In the genomic region with DNA sequence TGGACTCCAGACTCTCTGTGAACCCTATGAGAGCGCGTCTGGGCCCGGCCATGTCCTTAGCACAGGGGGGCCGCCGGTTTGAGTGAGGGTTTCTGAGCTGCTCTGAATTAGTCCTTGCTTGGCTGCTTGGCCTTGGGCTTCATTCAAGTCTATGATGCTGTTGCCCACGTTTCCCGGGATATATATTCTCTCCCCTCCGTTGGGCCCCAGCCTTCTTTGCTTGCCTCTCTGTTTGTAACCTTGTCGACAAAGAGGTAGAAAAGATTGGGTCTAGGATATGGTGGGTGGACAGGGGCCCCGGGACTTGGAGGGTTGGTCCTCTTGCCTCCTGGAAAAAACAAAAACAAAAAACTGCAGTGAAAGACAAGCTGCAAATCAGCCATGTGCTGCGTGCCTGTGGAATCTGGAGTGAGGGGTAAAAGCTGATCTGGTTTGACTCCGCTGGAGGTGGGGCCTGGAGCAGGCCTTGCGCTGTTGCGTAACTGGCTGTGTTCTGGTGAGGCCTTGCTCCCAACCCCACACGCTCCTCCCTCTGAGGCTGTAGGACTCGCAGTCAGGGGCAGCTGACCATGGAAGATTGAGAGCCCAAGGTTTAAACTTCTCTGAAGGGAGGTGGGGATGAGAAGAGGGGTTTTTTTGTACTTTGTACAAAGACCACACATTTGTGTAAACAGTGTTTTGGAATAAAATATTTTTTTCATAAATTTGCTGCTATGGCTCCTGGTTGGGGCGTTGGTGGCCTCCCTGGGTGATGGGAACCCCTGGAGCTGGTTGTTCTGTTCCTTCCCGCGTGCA, we compare ENCODE assay signal across 9 cellular contexts. TPM values are rescaled to one million over a fixed set of nuclear protein-coding genes. Genes with fewer than 3 reads are reported as not detected.
A peak's percentile ranks its signal among the peaks of the same experiment; 100 is the strongest.
DNase-seq lines count a peak whose midpoint lies in the region; ATAC-seq, FAIRE-seq and TF ChIP-seq lines count a peak whose summit lies in the region.
"Had no signal": no experiment of that assay in that cellular context is flagged by ENCODE, and none has a peak within 500 bp of the region (broad histone marks: within the 10 kb centered on the region; RNA-seq: fewer than 3 reads in every experiment).

No MANE protein-coding gene starts in this region.

- H3K27ac ChIP-seq in ACC112 (ENCODE audit: low read depth, low read length) (peak overlapping the region; percentile 3; the same call in 1 of the 2 replicates), neural cell (ENCODE audit: low read length) (no peak overlapping the region)
- H3K27ac ChIP-seq: epithelial cell of prostate had no signal

- H3K4me3 ChIP-seq in ACC112 (ENCODE audit: low read depth, low read length): no peak overlapping the region
- no peak overlapping the region for H3K4me3 ChIP-seq in fibroblast of pulmonary artery (replicated peaks; ENCODE audit: low read depth, low read length)
- H3K4me3 ChIP-seq in neural cell (ENCODE audit: low read length): no peak overlapping the region

- H3K36me3 ChIP-seq in ACC112 (ENCODE audit: insufficient read depth, low read length): no peaks in the 10 kb centered on the region
- H3K36me3 ChIP-seq in neural cell (ENCODE audit: insufficient read depth, low read length): no peaks in the 10 kb centered on the region

- no peak overlapping the region for H3K4me2 ChIP-seq in neural cell (ENCODE audit: low read length)

- TF ChIP-seq EP300 in neural cell (conservative IDR thresholded peaks at IDR 0.05; ENCODE audit: poor library complexity, severe bottlenecking): no peak

- H2AFZ ChIP-seq in ACC112 (ENCODE audit: low read length, unreplicated experiment): no peak overlapping the region
- no peak overlapping the region for H2AFZ ChIP-seq in neural cell (ENCODE audit: low read depth, low read length)

- no peaks in the 10 kb centered on the region for H4K20me1 ChIP-seq in neural cell (ENCODE audit: insufficient read depth)

- TF ChIP-seq CTCF in fibroblast of pulmonary artery (IDR thresholded peaks at IDR 0.05; ENCODE audit: low read length, missing control alignments) (no peak), neural cell (IDR thresholded peaks at IDR 0.05; ENCODE audit: poor library complexity, severe bottlenecking) (no peak)

- no peak for TF ChIP-seq RAD21 in neural cell (conservative IDR thresholded peaks at IDR 0.05)

- H3K4me1 ChIP-seq in ACC112 (ENCODE audit: control insufficient read depth, insufficient read depth, low read length, unreplicated experiment): peaks cover 14% of the 10 kb centered on the region

- ATAC-seq in GM19455 (IDR thresholded peaks at IDR 0.05; ENCODE audit: unreplicated experiment): no peak

- peak overlapping the region; percentile 29 for H3K9ac ChIP-seq in neural cell (ENCODE audit: low read length)

- no peaks in the 10 kb centered on the region for H3K79me2 ChIP-seq in ACC112 (ENCODE audit: control insufficient read depth, insufficient read depth, low read length, unreplicated experiment)
- no peaks in the 10 kb centered on the region for H3K79me2 ChIP-seq in neural cell (replicated peaks; ENCODE audit: insufficient read depth, low read length)

- DNase-seq in HCEC 1CT (peak; percentile 92), fibroblast of pulmonary artery (ENCODE audit: low read depth) (peak; percentile 96), NK-92 (lab: John Stamatoyannopoulos, UW; ENCODE audit: unreplicated experiment) (no peak), RCC 7860 (ENCODE audit: low spot score) (no peak)

- H3K27me3 ChIP-seq in ACC112 (ENCODE audit: insufficient read depth, low read length): no peaks in the 10 kb centered on the region
- H3K27me3 ChIP-seq in neural cell (ENCODE audit: insufficient read depth, low read depth, low read length): no peaks in the 10 kb centered on the region

- H3F3A ChIP-seq in neural cell (ENCODE audit: insufficient read depth, low read length, poor library complexity, severe bottlenecking): no peaks in the 10 kb centered on the region

- FAIRE-seq in TTC549 (lab: Jason Lieb, UNC): peak; percentile 43
- FAIRE-seq in RCC 7860 (lab: Jason Lieb, UNC): no peak

- H3K9me3 ChIP-seq in neural cell (ENCODE audit: low read length): no peaks in the 10 kb centered on the region

- no peaks in the 10 kb centered on the region for H3K9me2 ChIP-seq in neural cell (ENCODE audit: insufficient read depth, low read length)

TF ChIP-seq in neural cell, 6 proteins besides CTCF, POLR2A, EP300 and RAD21:
- TF ChIP-seq, protein P1, sequence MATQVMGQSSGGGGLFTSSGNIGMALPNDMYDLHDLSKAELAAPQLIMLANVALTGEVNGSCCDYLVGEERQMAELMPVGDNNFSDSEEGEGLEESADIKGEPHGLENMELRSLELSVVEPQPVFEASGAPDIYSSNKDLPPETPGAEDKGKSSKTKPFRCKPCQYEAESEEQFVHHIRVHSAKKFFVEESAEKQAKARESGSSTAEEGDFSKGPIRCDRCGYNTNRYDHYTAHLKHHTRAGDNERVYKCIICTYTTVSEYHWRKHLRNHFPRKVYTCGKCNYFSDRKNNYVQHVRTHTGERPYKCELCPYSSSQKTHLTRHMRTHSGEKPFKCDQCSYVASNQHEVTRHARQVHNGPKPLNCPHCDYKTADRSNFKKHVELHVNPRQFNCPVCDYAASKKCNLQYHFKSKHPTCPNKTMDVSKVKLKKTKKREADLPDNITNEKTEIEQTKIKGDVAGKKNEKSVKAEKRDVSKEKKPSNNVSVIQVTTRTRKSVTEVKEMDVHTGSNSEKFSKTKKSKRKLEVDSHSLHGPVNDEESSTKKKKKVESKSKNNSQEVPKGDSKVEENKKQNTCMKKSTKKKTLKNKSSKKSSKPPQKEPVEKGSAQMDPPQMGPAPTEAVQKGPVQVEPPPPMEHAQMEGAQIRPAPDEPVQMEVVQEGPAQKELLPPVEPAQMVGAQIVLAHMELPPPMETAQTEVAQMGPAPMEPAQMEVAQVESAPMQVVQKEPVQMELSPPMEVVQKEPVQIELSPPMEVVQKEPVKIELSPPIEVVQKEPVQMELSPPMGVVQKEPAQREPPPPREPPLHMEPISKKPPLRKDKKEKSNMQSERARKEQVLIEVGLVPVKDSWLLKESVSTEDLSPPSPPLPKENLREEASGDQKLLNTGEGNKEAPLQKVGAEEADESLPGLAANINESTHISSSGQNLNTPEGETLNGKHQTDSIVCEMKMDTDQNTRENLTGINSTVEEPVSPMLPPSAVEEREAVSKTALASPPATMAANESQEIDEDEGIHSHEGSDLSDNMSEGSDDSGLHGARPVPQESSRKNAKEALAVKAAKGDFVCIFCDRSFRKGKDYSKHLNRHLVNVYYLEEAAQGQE (IDR thresholded peaks at IDR 0.05; ENCODE audit: borderline replicate concordance): no peak
- TF ChIP-seq POLR2AphosphoS5 (IDR thresholded peaks at IDR 0.05) (no peak), MXI1 (conservative IDR thresholded peaks at IDR 0.05; ENCODE audit: poor library complexity, severe bottlenecking) (no peak), TAF1 (IDR thresholded peaks at IDR 0.05; ENCODE audit: low read depth) (no peak), EZH2 (IDR thresholded peaks at IDR 0.05; ENCODE audit: borderline replicate concordance, insufficient read depth, low read length, poor library complexity, severe bottlenecking) (no peak), SMC3 (conservative IDR thresholded peaks at IDR 0.05; ENCODE audit: poor library complexity) (no peak)

RNA-seq across cellular contexts. Expression of a gene that starts 23.1 kb away (rescaled TPM):
- polyA plus RNA-seq in neural cell: 0.08 and 0.28 TPM in 2 replicates
- polyA minus RNA-seq in neural cell: 0.58 and 1.5 TPM in 2 replicates

RNA-seq across cellular contexts. Expression of a gene that starts 35.2 kb away (rescaled TPM):
- polyA plus RNA-seq in neural cell: 47.4 and 54.9 TPM in 2 replicates
- polyA minus RNA-seq in neural cell: 56.2 and 64.2 TPM in 2 replicates

Comparison
In these comparisons a context has a peak if more than half of its experiments do, and no peak if none do; other contexts are left out.
1. DNase-seq: peak in HCEC 1CT (single experiment) and fibroblast of pulmonary artery (single experiment); none in NK-92 (single experiment) and RCC 7860 (single experiment).